ENCODE assay signal across 1 cellular context in the genomic region with DNA sequence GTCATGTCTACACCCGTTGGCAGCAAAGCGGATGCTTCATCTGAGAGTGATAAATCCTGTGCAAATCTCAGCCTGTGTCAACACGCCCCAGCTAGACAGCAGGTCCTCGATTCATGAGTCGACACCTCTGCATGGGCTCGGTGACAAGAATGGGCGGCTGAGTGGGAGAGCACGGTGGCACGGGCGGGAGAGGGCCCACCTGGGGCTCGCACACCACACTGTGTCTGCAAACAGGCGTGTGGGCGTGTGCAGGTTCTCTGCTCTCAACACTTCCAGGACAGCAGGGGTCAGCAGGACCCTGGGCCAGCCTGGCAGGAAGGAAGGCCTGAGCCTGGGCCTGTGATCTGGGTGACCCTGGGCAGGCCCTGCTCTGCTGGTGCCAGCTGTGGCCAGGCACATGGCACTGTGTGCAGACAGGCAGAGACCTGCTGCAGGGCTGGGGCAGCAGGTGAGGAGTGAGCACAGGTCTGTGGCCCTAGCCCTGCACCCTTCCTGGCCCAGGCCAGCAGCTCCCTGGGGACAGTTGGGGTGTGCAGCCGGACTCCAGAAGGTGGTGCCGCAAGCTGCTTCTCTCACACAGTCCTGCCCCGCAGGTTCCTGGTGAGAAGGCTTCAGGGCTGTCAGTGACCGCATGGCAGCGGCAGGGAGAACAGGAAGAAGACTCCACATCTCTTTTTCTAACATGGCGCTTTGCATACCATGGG.
TF ChIP-seq lines count a peak whose summit lies in the region.

No MANE protein-coding gene starts in this region.

TF ChIP-seq in WTC11, 78 proteins besides CTCF, POLR2A, EP300 and RAD21 (continued from another document):
- TF ChIP-seq, protein P1, sequence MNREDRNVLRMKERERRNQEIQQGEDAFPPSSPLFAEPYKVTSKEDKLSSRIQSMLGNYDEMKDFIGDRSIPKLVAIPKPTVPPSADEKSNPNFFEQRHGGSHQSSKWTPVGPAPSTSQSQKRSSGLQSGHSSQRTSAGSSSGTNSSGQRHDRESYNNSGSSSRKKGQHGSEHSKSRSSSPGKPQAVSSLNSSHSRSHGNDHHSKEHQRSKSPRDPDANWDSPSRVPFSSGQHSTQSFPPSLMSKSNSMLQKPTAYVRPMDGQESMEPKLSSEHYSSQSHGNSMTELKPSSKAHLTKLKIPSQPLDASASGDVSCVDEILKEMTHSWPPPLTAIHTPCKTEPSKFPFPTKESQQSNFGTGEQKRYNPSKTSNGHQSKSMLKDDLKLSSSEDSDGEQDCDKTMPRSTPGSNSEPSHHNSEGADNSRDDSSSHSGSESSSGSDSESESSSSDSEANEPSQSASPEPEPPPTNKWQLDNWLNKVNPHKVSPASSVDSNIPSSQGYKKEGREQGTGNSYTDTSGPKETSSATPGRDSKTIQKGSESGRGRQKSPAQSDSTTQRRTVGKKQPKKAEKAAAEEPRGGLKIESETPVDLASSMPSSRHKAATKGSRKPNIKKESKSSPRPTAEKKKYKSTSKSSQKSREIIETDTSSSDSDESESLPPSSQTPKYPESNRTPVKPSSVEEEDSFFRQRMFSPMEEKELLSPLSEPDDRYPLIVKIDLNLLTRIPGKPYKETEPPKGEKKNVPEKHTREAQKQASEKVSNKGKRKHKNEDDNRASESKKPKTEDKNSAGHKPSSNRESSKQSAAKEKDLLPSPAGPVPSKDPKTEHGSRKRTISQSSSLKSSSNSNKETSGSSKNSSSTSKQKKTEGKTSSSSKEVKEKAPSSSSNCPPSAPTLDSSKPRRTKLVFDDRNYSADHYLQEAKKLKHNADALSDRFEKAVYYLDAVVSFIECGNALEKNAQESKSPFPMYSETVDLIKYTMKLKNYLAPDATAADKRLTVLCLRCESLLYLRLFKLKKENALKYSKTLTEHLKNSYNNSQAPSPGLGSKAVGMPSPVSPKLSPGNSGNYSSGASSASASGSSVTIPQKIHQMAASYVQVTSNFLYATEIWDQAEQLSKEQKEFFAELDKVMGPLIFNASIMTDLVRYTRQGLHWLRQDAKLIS (CRISPR knock-in tag; IDR thresholded peaks at IDR 0.05; ENCODE audit: borderline replicate concordance): no peak
- no peak for TF ChIP-seq AR (CRISPR knock-in tag; IDR thresholded peaks at IDR 0.05)
- TF ChIP-seq CREB1 (CRISPR knock-in tag; IDR thresholded peaks at IDR 0.05): no peak
- no peak for TF ChIP-seq JUN (CRISPR knock-in tag; IDR thresholded peaks at IDR 0.05)
TF ChIP-seq in WTC11: peak in this region for 0.
